In genomic region chr1:55233149-55233777, GRCh38 we compare ENCODE assay signal across 17 cellular contexts. TPM values are rescaled to one million over a fixed set of nuclear protein-coding genes. Genes with fewer than 3 reads are reported as not detected.
A peak's percentile ranks its signal among the peaks of the same experiment; 100 is the strongest.
DNase-seq lines count a peak whose midpoint lies in the region; ATAC-seq lines count a peak whose summit lies in the region.
"Had no signal": no experiment of that assay in that cellular context is flagged by ENCODE, and none has a peak within 500 bp of the region (broad histone marks: within the 10 kb centered on the region; RNA-seq: fewer than 3 reads in every experiment).

No MANE protein-coding gene starts in this region.

- peak overlapping the region; percentile 10 for H3K18ac ChIP-seq in mesendoderm (ENCODE audit: low read length)

- no peaks in the 10 kb centered on the region for H3K79me1 ChIP-seq in mesendoderm (ENCODE audit: low read length)

- H4K8ac ChIP-seq in mesendoderm (ENCODE audit: low read depth, low read length), result no peak overlapping the region

- H2AK5ac ChIP-seq in mesendoderm (ENCODE audit: low read length), result peak overlapping the region; percentile 57

- H3K9me3 ChIP-seq in right cardiac atrium (ENCODE audit: control insufficient read depth, low read length), result no peaks in the 10 kb centered on the region
- H3K9me3 ChIP-seq: testis had no signal

- H3K4me3 Mint-ChIP-seq in activated T-helper 17 cell treated with anti-CD3 and anti-CD28 coated beads, Interleukin-2, amount 50 U/mL, for 72 hours, result no peak overlapping the region
- H3K4me3 Mint-ChIP-seq: activated CD4-positive, alpha-beta T cell treated with anti-CD3 and anti-CD28 coated beads for 36 hours; dendritic cell treated with granulocyte-macrophage colony-stimulating factor and Interleukin-4, amounts not matched to agents 40 ng/mL and 50 ng/mL, for 4 days had no signal

- no peak overlapping the region for H3K23ac ChIP-seq in mesendoderm (ENCODE audit: low read length)

- peak overlapping the region; percentile 32 for H3K27ac Mint-ChIP-seq in activated T-helper 17 cell treated with anti-CD3 and anti-CD28 coated beads, Interleukin-2, amount 50 U/mL, for 72 hours
- H3K27ac Mint-ChIP-seq: activated CD4-positive, alpha-beta T cell treated with anti-CD3 and anti-CD28 coated beads for 36 hours; dendritic cell treated with granulocyte-macrophage colony-stimulating factor and Interleukin-4, amounts not matched to agents 40 ng/mL and 50 ng/mL, for 4 days had no signal

- no peaks in the 10 kb centered on the region for H3K9me3 Mint-ChIP-seq in activated T-helper 17 cell treated with anti-CD3 and anti-CD28 coated beads, Interleukin-2, amount 50 U/mL, for 72 hours
- H3K9me3 Mint-ChIP-seq: dendritic cell treated with granulocyte-macrophage colony-stimulating factor and Interleukin-4, amounts not matched to agents 40 ng/mL and 50 ng/mL, for 4 days had no signal

- peak overlapping the region; percentile 2 for H2BK120ac ChIP-seq in mesendoderm (ENCODE audit: low read depth, low read length)

- H3K36me3 Mint-ChIP-seq in activated T-helper 17 cell treated with anti-CD3 and anti-CD28 coated beads, Interleukin-2, amount 50 U/mL, for 72 hours (ENCODE audit: low read depth), result no peaks in the 10 kb centered on the region

- H3K4me3 ChIP-seq in mesendoderm (ENCODE audit: low read length) (no peak overlapping the region), right cardiac atrium (ENCODE audit: low read length) (no peak overlapping the region)
- H3K4me3 ChIP-seq: testis had no signal

- H3K79me2 ChIP-seq in mesendoderm (ENCODE audit: control insufficient read depth, insufficient read depth, low read length), result no peaks in the 10 kb centered on the region

- H3K4me1 Mint-ChIP-seq in activated T-helper 17 cell treated with anti-CD3 and anti-CD28 coated beads, Interleukin-2, amount 50 U/mL, for 72 hours, result no peaks in the 10 kb centered on the region

- no peak overlapping the region for H2BK15ac ChIP-seq in mesendoderm (replicated peaks; ENCODE audit: low read depth)

- intact Hi-C loops in right cardiac atrium (cut with DNase I), result no loop called here

- no peak overlapping the region for H3K4ac ChIP-seq in mesendoderm (ENCODE audit: low read depth, low read length)

- no peaks in the 10 kb centered on the region for H3K27me3 ChIP-seq in mesendoderm (ENCODE audit: insufficient read depth, low read length, poor library complexity)
- no peaks in the 10 kb centered on the region for H3K27me3 ChIP-seq in right cardiac atrium (ENCODE audit: control insufficient read depth, insufficient read depth)
- H3K27me3 ChIP-seq: brain microvascular endothelial cell, testis had no signal

- H3K9ac ChIP-seq in mesendoderm (ENCODE audit: low read length), result no peak overlapping the region

- ATAC-seq in activated T-helper 17 cell treated with anti-CD3 and anti-CD28 coated beads, Interleukin-2, amount 50 U/mL, for 72 hours (replicated peaks), result peak; percentile 56
- ATAC-seq in GM21367 (IDR thresholded peaks at IDR 0.05; ENCODE audit: unreplicated experiment) (no peak), right cardiac atrium (no peak)
- ATAC-seq: activated CD4-positive, alpha-beta T cell treated with anti-CD3 and anti-CD28 coated beads for 36 hours; esophagus mucosa; sciatic nerve had no signal

- peaks cover 12% of the 10 kb centered on the region for H3K4me1 ChIP-seq in mesendoderm (ENCODE audit: control insufficient read depth, low read depth, low read length)
- H3K4me1 ChIP-seq in right cardiac atrium (ENCODE audit: control insufficient read depth, insufficient read depth, low read length), result no peaks in the 10 kb centered on the region
- H3K4me1 ChIP-seq: testis had no signal

- H2BK5ac ChIP-seq in mesendoderm (ENCODE audit: low read length), result peak overlapping the region; percentile 93

- H3K56ac ChIP-seq in mesendoderm (ENCODE audit: low read length), result peak overlapping the region; percentile 68

- peak overlapping the region; percentile 44 for H4K5ac ChIP-seq in mesendoderm (ENCODE audit: low read length)

- H3K27ac ChIP-seq in mesendoderm (ENCODE audit: low read depth, low read length) (peak overlapping the region; percentile 47), right cardiac atrium (ENCODE audit: low read length) (no peak overlapping the region)
- H3K27ac ChIP-seq: brain microvascular endothelial cell, testis had no signal

- no peak overlapping the region for H3K4me2 ChIP-seq in mesendoderm (ENCODE audit: low read length)

- no peaks in the 10 kb centered on the region for H3K36me3 ChIP-seq in mesendoderm (ENCODE audit: control insufficient read depth, insufficient read depth, low read length)
- H3K36me3 ChIP-seq: brain microvascular endothelial cell had no signal

- DNase-seq in DMS53 (lab: John Stamatoyannopoulos, UW) (peak; percentile 85), HT-29 (ENCODE audit: low spot score) (peak; percentile 33), mesendoderm (peak; percentile 95), right cardiac atrium (no peak), T-helper 1 cell (no peak)
- DNase-seq in stimulated activated CD4-positive, alpha-beta T cell treated with anti-CD3 and anti-CD28 coated beads, Interleukin-12 subunit alpha, Interleukin-12 subunit beta, amount 100 ng/mL, for 4 hours, result no peak
- DNase-seq: activated CD4-positive, alpha-beta T cell treated with anti-CD3 and anti-CD28 coated beads for 36 hours; brain microvascular endothelial cell; KG1; NCI-H1105; NCI-H2171 treated with DMSO at 0.1 percent for 48 hours; testis had no signal

- peaks cover 4% of the 10 kb centered on the region for H3K27me3 Mint-ChIP-seq in activated T-helper 17 cell treated with anti-CD3 and anti-CD28 coated beads, Interleukin-2, amount 50 U/mL, for 72 hours

- no CpG with 5 or more reads among the region's 5 CpGs for WGBS in mesendoderm (ENCODE audit: extremely low coverage, insufficient coverage, low lambda C conversion rate)
- WGBS in right cardiac atrium, result 64% methylated on average over 5 of the region's 5 CpGs

RNA-seq across cellular contexts. Expression of gene USP24, which starts 18.1 kb away (rescaled TPM):
- total RNA-seq in HT-29 (2014; rRNA removed; shearing (Covaris generic)), result 27.2 and 28.4 TPM in 2 replicates
- 10 to 100 TPM; 40.8 to 41.6 TPM for total RNA-seq in activated T-helper 17 cell treated with anti-CD3 and anti-CD28 coated beads, Interleukin-2, amount 50 U/mL, for 72 hours
- polyA plus RNA-seq in mesendoderm (2013, experiment 1 of 2), result 15.3 TPM
- 14.4 TPM for polyA plus RNA-seq in mesendoderm (2013, experiment 2 of 2)
- total RNA-seq in right cardiac atrium, result 10 to 100 TPM; 32.6 to 35.7 (median 34.7) TPM
- 11.4 TPM for polyA plus RNA-seq in right cardiac atrium

Comparison
In these comparisons a context has a peak if more than half of its experiments do, and no peak if none do; other contexts are left out.
1. DNase-seq: peak in DMS53 (single experiment), HT-29 (single experiment) and mesendoderm (single experiment); none in stimulated activated CD4-positive, alpha-beta T cell treated with anti-CD3 and anti-CD28 coated beads, Interleukin-12 subunit alpha, Interleukin-12 subunit beta, amount 100 ng/mL, for 4 hours (single experiment), right cardiac atrium (0 of 3) and T-helper 1 cell (0 of 5).